2 cellular contexts compared by ENCODE assay signal in the genomic region with DNA sequence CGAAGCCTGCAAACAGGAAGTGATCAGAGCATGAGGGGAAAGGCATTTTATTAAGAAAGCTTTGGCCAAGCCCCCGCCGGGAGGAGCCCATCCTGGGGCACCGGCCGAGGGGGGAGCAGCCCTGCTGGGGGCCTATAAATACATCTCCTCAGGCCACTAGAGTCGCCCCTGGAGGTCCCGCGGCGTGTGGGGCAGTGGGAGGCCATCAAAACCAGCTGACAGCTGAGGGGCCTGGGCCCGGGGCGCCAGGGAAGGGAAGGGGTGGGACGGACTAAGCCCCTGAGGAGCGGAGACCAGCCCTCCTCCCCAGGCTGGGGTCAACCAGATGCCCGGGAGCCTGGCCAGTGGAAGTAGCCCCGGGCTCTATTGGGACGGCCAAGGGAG.
TF ChIP-seq lines count a peak whose summit lies in the region.

No MANE protein-coding gene starts in this region.

TF ChIP-seq in SK-N-SH, 30 proteins besides CTCF, POLR2A, EP300 and RAD21 (continued from another document):
- TF ChIP-seq YY1 (IDR thresholded peaks at IDR 0.05; ENCODE audit: low read depth) (no peak), ELF1 (IDR thresholded peaks at IDR 0.05) (no peak), MXI1 (IDR thresholded peaks at IDR 0.05; ENCODE audit: low read depth, low read length) (no peak), RFX5 (IDR thresholded peaks at IDR 0.05; ENCODE audit: low read length) (no peak)
TF ChIP-seq in SK-N-SH: peak in this region for 0.

TF ChIP-seq in SK-N-SH treated with all-trans-retinoic acid at 6 μM for 48 hours, 23 proteins besides CTCF, POLR2A, EP300 and RAD21 (continued from another document):
- TF ChIP-seq ARNTL (CRISPR knock-in tag; IDR thresholded peaks at IDR 0.05; ENCODE audit: borderline replicate concordance, low read depth) = no peak
- TF ChIP-seq, protein P1, sequence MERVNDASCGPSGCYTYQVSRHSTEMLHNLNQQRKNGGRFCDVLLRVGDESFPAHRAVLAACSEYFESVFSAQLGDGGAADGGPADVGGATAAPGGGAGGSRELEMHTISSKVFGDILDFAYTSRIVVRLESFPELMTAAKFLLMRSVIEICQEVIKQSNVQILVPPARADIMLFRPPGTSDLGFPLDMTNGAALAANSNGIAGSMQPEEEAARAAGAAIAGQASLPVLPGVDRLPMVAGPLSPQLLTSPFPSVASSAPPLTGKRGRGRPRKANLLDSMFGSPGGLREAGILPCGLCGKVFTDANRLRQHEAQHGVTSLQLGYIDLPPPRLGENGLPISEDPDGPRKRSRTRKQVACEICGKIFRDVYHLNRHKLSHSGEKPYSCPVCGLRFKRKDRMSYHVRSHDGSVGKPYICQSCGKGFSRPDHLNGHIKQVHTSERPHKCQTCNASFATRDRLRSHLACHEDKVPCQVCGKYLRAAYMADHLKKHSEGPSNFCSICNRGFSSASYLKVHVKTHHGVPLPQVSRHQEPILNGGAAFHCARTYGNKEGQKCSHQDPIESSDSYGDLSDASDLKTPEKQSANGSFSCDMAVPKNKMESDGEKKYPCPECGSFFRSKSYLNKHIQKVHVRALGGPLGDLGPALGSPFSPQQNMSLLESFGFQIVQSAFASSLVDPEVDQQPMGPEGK (CRISPR knock-in tag; IDR thresholded peaks at IDR 0.05; ENCODE audit: borderline replicate concordance) = no peak
- TF ChIP-seq TSHZ2 (CRISPR knock-in tag; IDR thresholded peaks at IDR 0.05) = no peak
- TF ChIP-seq ISL1 (CRISPR knock-in tag; IDR thresholded peaks at IDR 0.05) = no peak
- TF ChIP-seq, protein P2, sequence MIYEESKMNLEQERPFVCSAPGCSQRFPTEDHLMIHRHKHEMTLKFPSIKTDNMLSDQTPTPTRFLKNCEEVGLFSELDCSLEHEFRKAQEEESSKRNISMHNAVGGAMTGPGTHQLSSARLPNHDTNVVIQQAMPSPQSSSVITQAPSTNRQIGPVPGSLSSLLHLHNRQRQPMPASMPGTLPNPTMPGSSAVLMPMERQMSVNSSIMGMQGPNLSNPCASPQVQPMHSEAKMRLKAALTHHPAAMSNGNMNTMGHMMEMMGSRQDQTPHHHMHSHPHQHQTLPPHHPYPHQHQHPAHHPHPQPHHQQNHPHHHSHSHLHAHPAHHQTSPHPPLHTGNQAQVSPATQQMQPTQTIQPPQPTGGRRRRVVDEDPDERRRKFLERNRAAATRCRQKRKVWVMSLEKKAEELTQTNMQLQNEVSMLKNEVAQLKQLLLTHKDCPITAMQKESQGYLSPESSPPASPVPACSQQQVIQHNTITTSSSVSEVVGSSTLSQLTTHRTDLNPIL (CRISPR knock-in tag; IDR thresholded peaks at IDR 0.05; ENCODE audit: low read depth) = no peak
- TF ChIP-seq TOX (CRISPR knock-in tag; IDR thresholded peaks at IDR 0.05; ENCODE audit: borderline replicate concordance) = no peak
- TF ChIP-seq TCF4 (CRISPR knock-in tag; IDR thresholded peaks at IDR 0.05; ENCODE audit: borderline replicate concordance) = no peak
- TF ChIP-seq ESRRG (CRISPR knock-in tag; IDR thresholded peaks at IDR 0.05) = no peak
- TF ChIP-seq ZFP30 (CRISPR knock-in tag; IDR thresholded peaks at IDR 0.05) = no peak
- TF ChIP-seq POU6F1 (CRISPR knock-in tag; IDR thresholded peaks at IDR 0.05; ENCODE audit: borderline replicate concordance, low read depth) = no peak
- no peak for TF ChIP-seq RARB (CRISPR knock-in tag; IDR thresholded peaks at IDR 0.05)
TF ChIP-seq in SK-N-SH treated with all-trans-retinoic acid at 6 μM for 48 hours: peak in this region for 0.
